Comparison of ENCODE assay signal across 17 cellular contexts in genomic region chr15:40549894-40550293, GRCh38. TPM values are rescaled to one million over a fixed set of nuclear protein-coding genes. Genes with fewer than 3 reads are reported as not detected.
DNase-seq lines count a peak whose midpoint lies in the region; ATAC-seq and TF ChIP-seq lines count a peak whose summit lies in the region.
"Had no signal": no experiment of that assay in that cellular context is flagged by ENCODE, and none has a peak within 500 bp of the region (broad histone marks: within the 10 kb centered on the region; RNA-seq: fewer than 3 reads in every experiment).

No MANE protein-coding gene starts in this region.

- POLR2A ChIA-PET in OCI-LY7 (lab: Charles Lee): interaction anchor here (1.1 to 1.2 kb wide), 2 partner anchors 15 to 42 kb away, joined by 3 to 7 read pairs; partner anchors contain the start of gene CCDC32
- POLR2A ChIA-PET in naive thymus-derived CD4-positive, alpha-beta T cell (lab: Charles Lee): interaction anchor here (0.8 kb wide), 1 partner anchor 19 kb away, joined by 3 read pairs; the partner anchor contains the start of gene RPUSD2
- POLR2A ChIA-PET in naive thymus-derived CD8-positive, alpha-beta T cell (lab: Charles Lee): no interaction called here

- peaks cover 7 to 59% (median 37%) of the 10 kb centered on the region in 5 donors for H3K36me3 Mint-ChIP-seq in naive thymus-derived CD4-positive, alpha-beta T cell
- peaks cover 4 to 72% (median 11%) of the 10 kb centered on the region in 3 donors for H3K36me3 Mint-ChIP-seq in naive thymus-derived CD8-positive, alpha-beta T cell

- no peaks in the 10 kb centered on the region for H3K9me3 Mint-ChIP-seq in naive thymus-derived CD4-positive, alpha-beta T cell
- no peaks in the 10 kb centered on the region for H3K9me3 Mint-ChIP-seq in naive thymus-derived CD8-positive, alpha-beta T cell
- H3K9me3 Mint-ChIP-seq: activated naive CD4-positive, alpha-beta T cell treated with anti-CD3 and anti-CD28 coated beads, Interleukin-2, amount 50 U/mL, for 72 hours; endodermal cell; mesothelial cell of epicardium; stimulated activated naive CD8-positive, alpha-beta T cell treated with anti-CD3 and anti-CD28 coated beads, Interleukin-15, amount 100 ng/mL, for 72 hours had no signal

- ATAC-seq in GM21381 (IDR thresholded peaks at IDR 0.05; ENCODE audit: unreplicated experiment): peak; percentile 14
- peak; percentile 75 for ATAC-seq in left colon
- ATAC-seq in naive thymus-derived CD4-positive, alpha-beta T cell: no peak
- ATAC-seq in naive thymus-derived CD8-positive, alpha-beta T cell: no peak
- ATAC-seq: activated naive CD4-positive, alpha-beta T cell treated with anti-CD3 and anti-CD28 coated beads, Interleukin-2, amount 50 U/mL, for 72 hours; stimulated activated naive CD8-positive, alpha-beta T cell treated with anti-CD3 and anti-CD28 coated beads, Interleukin-15, amount 100 ng/mL, for 72 hours had no signal

- TF ChIP-seq CTCF in GM06990 (IDR thresholded peaks at IDR 0.05; ENCODE audit: insufficient read depth, low read length, poor library complexity, severe bottlenecking): no peak
- TF ChIP-seq CTCF in OCI-LY7 (conservative IDR thresholded peaks at IDR 0.05; ENCODE audit: low read length): no peak

- H3K27ac ChIP-seq in OCI-LY7 (ENCODE audit: low read depth, low read length, poor library complexity, severe bottlenecking): peak overlapping the region; percentile 35
- H3K27ac ChIP-seq in naive thymus-derived CD4-positive, alpha-beta T cell (ENCODE audit: low read depth, low read length): no peak overlapping the region

- peak overlapping the region; percentile 55 for H3K4me2 ChIP-seq in OCI-LY7 (ENCODE audit: low read length)

- DNase-seq in GM06990 (ENCODE audit: extremely low read depth, insufficient read length) (no peak), OCI-LY7 (ENCODE audit: low spot score) (no peak), left colon (peak in 1 of 2 donors; percentile 30), NCI-H2227 treated with DMSO at 0.1 percent for 48 hours (lab: John Stamatoyannopoulos, UW) (no peak)
- DNase-seq in naive thymus-derived CD4-positive, alpha-beta T cell: no peak
- DNase-seq in stimulated activated naive CD4-positive, alpha-beta T cell (lab: John Stamatoyannopoulos, UW): no peak
- DNase-seq in naive thymus-derived CD8-positive, alpha-beta T cell: no peak
- DNase-seq: endodermal cell; foreskin fibroblast; GDM1; stimulated activated naive CD8-positive, alpha-beta T cell treated with anti-CD3 and anti-CD28 coated beads, Interleukin-15, amount 100 ng/mL, for 72 hours had no signal

- intact Hi-C loops in OCI-LY7 (cut with micrococcal nuclease; ENCODE audit: unreplicated experiment): no loop called here
- intact Hi-C loops in left colon (cut with DNase I, micrococcal nuclease): no loop called here
- intact Hi-C loops in naive thymus-derived CD4-positive, alpha-beta T cell (cut with micrococcal nuclease): no loop called here

- no TSS peak for BruUV-seq in OCI-LY7 (replicated peaks; lab: Mats Ljungman, UMichigan)

- no peaks in the 10 kb centered on the region for H3K27me3 ChIP-seq in GM06990 (replicated peaks; ENCODE audit: control insufficient read depth, insufficient read depth, low read length)
- no peaks in the 10 kb centered on the region for H3K27me3 ChIP-seq in naive thymus-derived CD4-positive, alpha-beta T cell (ENCODE audit: control insufficient read depth in 2 of 2, insufficient read depth in 2 of 2, low read length in 2 of 2)

- H3K79me2 ChIP-seq in OCI-LY7 (ENCODE audit: insufficient read depth, low read depth, low read length): no peaks in the 10 kb centered on the region

- H3K36me3 ChIP-seq in GM06990 (ENCODE audit: control insufficient read depth, insufficient read depth, low read length) (peaks cover 6% of the 10 kb centered on the region), OCI-LY7 (ENCODE audit: insufficient read depth, low read length) (peaks cover 6% of the 10 kb centered on the region)
- peaks cover under 1 to 47% (median 2%) of the 10 kb centered on the region in 3 experiments for H3K36me3 ChIP-seq in naive thymus-derived CD4-positive, alpha-beta T cell (ENCODE audit: control insufficient read depth in 2 of 3, insufficient read depth in 3 of 3, low read length in 3 of 3)
- H3K36me3 ChIP-seq: HAP-1 had no signal

- H3K4me3 Mint-ChIP-seq in naive thymus-derived CD4-positive, alpha-beta T cell: no peak overlapping the region
- H3K4me3 Mint-ChIP-seq in naive thymus-derived CD8-positive, alpha-beta T cell: no peak overlapping the region
- H3K4me3 Mint-ChIP-seq: endodermal cell; mesothelial cell of epicardium; stimulated activated naive CD8-positive, alpha-beta T cell treated with anti-CD3 and anti-CD28 coated beads, Interleukin-15, amount 100 ng/mL, for 72 hours had no signal

- peaks cover 36% of the 10 kb centered on the region for H3K4me1 ChIP-seq in OCI-LY7 (ENCODE audit: insufficient read depth, low read length, poor library complexity, severe bottlenecking)
- no peaks in the 10 kb centered on the region for H3K4me1 ChIP-seq in naive thymus-derived CD4-positive, alpha-beta T cell (ENCODE audit: control insufficient read depth in 2 of 2, insufficient read depth in 2 of 2, low read length in 2 of 2)
- H3K4me1 ChIP-seq: Caco-2, HAP-1 had no signal

- H3K4me1 Mint-ChIP-seq in naive thymus-derived CD4-positive, alpha-beta T cell: peaks cover 0 to 14% (median 2%) of the 10 kb centered on the region in 7 donors
- H3K4me1 Mint-ChIP-seq in naive thymus-derived CD8-positive, alpha-beta T cell: peaks cover 0 to 57% (median 7%) of the 10 kb centered on the region in 4 donors
- H3K4me1 Mint-ChIP-seq: mesothelial cell of epicardium; stimulated activated naive CD8-positive, alpha-beta T cell treated with anti-CD3 and anti-CD28 coated beads, Interleukin-15, amount 100 ng/mL, for 72 hours had no signal

- CTCF ChIA-PET in OCI-LY7 (lab: Charles Lee; ENCODE audit: unreplicated experiment): interaction anchor here (1.0 kb wide), 1 partner anchor 15 kb away, joined by 3 read pairs; the partner anchor contains the start of gene CCDC32
- CTCF ChIA-PET in naive thymus-derived CD4-positive, alpha-beta T cell (lab: Charles Lee): no interaction called here

- H3K27me3 Mint-ChIP-seq in naive thymus-derived CD4-positive, alpha-beta T cell: no peaks in the 10 kb centered on the region
- no peaks in the 10 kb centered on the region for H3K27me3 Mint-ChIP-seq in naive thymus-derived CD8-positive, alpha-beta T cell
- H3K27me3 Mint-ChIP-seq: stimulated activated naive CD8-positive, alpha-beta T cell treated with anti-CD3 and anti-CD28 coated beads, Interleukin-15, amount 100 ng/mL, for 72 hours had no signal

- H4K20me1 ChIP-seq in OCI-LY7 (ENCODE audit: insufficient read depth, low read length): no peaks in the 10 kb centered on the region

- H3K9me2 ChIP-seq in OCI-LY7 (ENCODE audit: insufficient read depth, low read length): no peaks in the 10 kb centered on the region

- H3K27ac Mint-ChIP-seq in naive thymus-derived CD4-positive, alpha-beta T cell: no peak overlapping the region
- H3K27ac Mint-ChIP-seq in naive thymus-derived CD8-positive, alpha-beta T cell: peak overlapping the region in 2 of 10 donors; percentile 13 to 32
- H3K27ac Mint-ChIP-seq: activated naive CD4-positive, alpha-beta T cell treated with anti-CD3 and anti-CD28 coated beads, Interleukin-2, amount 50 U/mL, for 72 hours; endodermal cell; mesothelial cell of epicardium; stimulated activated naive CD8-positive, alpha-beta T cell treated with anti-CD3 and anti-CD28 coated beads, Interleukin-15, amount 100 ng/mL, for 72 hours had no signal

- no peaks in the 10 kb centered on the region for H3K9me3 ChIP-seq in OCI-LY7 (ENCODE audit: low read length)
- H3K9me3 ChIP-seq in naive thymus-derived CD4-positive, alpha-beta T cell (ENCODE audit: control insufficient read depth in 2 of 3, low read length in 3 of 3): no peaks in the 10 kb centered on the region
- H3K9me3 ChIP-seq: Caco-2, HAP-1 had no signal

- no peak overlapping the region for H2AFZ ChIP-seq in OCI-LY7 (ENCODE audit: low read length)

- H3K4me3 ChIP-seq in GM06990 (replicated peaks; ENCODE audit: low read depth, low read length) (peak overlapping the region; percentile 1; the same call in 1 of the 2 replicates), OCI-LY7 (ENCODE audit: low read depth, low read length, poor library complexity, severe bottlenecking) (peak overlapping the region; percentile 3)
- H3K4me3 ChIP-seq in naive thymus-derived CD4-positive, alpha-beta T cell (ENCODE audit: low read length): no peak overlapping the region
- H3K4me3 ChIP-seq: HAP-1, skin epidermis had no signal

RNA-seq across cellular contexts. Expression of gene CCDC32, which starts 14.9 kb away (rescaled TPM):
- 10.3 and 15.1 TPM in 2 replicates for total RNA-seq in OCI-LY7 (2014; rRNA removed; shearing (Covaris generic))
- total RNA-seq in OCI-LY7 (2022): 14.3 and 14.9 TPM in 2 replicates
- total RNA-seq in left colon: 10 to 100 TPM; 22.6 to 25.0 TPM
- 10 to 100 TPM; 22.4 to 37.3 (median 33.3) TPM for total RNA-seq in naive thymus-derived CD4-positive, alpha-beta T cell
- polyA plus RNA-seq in naive thymus-derived CD4-positive, alpha-beta T cell: 10 to 100 TPM; 37.5 to 44.8 TPM
- total RNA-seq in naive thymus-derived CD8-positive, alpha-beta T cell: 10 to 100 TPM; 31.7 to 31.8 TPM
- polyA plus RNA-seq in naive thymus-derived CD8-positive, alpha-beta T cell: 10 to 100 TPM; 40.4 to 43.2 (median 40.5) TPM

RNA-seq across cellular contexts. Expression of gene RPUSD2, which starts 19.2 kb away (rescaled TPM):
- 26.4 and 27.7 TPM in 2 replicates for total RNA-seq in OCI-LY7 (2014; rRNA removed; shearing (Covaris generic))
- 15.7 and 18.9 TPM in 2 replicates for total RNA-seq in OCI-LY7 (2022)
- 1 to 10 TPM; 9.0 to 9.9 TPM for total RNA-seq in left colon
- total RNA-seq in naive thymus-derived CD4-positive, alpha-beta T cell: 10 to 100 TPM; 10.6 to 19.0 (median 15.5) TPM
- polyA plus RNA-seq in naive thymus-derived CD4-positive, alpha-beta T cell: 10 to 100 TPM; 19.3 to 25.9 TPM
- total RNA-seq in naive thymus-derived CD8-positive, alpha-beta T cell: 10 to 100 TPM; 15.6 to 15.7 TPM
- polyA plus RNA-seq in naive thymus-derived CD8-positive, alpha-beta T cell: 10 to 100 TPM; 18.7 to 23.3 (median 22.2) TPM

RNA-seq across cellular contexts. Expression of gene KNL1, which starts 44.2 kb away (rescaled TPM):
- total RNA-seq in OCI-LY7 (2014; rRNA removed; shearing (Covaris generic)): 51.3 and 66.9 TPM in 2 replicates
- 58.7 and 62.3 TPM in 2 replicates for total RNA-seq in OCI-LY7 (2022)
- 1 to 10 TPM; 2.4 to 8.0 TPM for total RNA-seq in left colon
- 10 to 100 TPM in 1 of 5 experiments, 1 to 10 TPM in 2, under 1 TPM in 2; 0.16 to 41.5 (median 1.7) TPM for total RNA-seq in naive thymus-derived CD4-positive, alpha-beta T cell
- polyA plus RNA-seq in naive thymus-derived CD4-positive, alpha-beta T cell: under 1 TPM; 0.08 to 0.99 TPM
- total RNA-seq in naive thymus-derived CD8-positive, alpha-beta T cell: under 1 TPM; 0.14 to 0.21 TPM
- under 1 TPM in 1 of 3 donors, not detected in 2; 0.03 TPM for polyA plus RNA-seq in naive thymus-derived CD8-positive, alpha-beta T cell

Comparison
In these comparisons a context has a peak if more than half of its experiments do, and no peak if none do; other contexts are left out.
1. ATAC-seq: peak in GM21381 (single experiment) and left colon (single experiment); none in naive thymus-derived CD4-positive, alpha-beta T cell (single experiment) and naive thymus-derived CD8-positive, alpha-beta T cell (0 of 2).